1 cellular context compared by ENCODE assay signal in genomic region chr1:36398370-36398977, GRCh38.
A peak's percentile ranks its signal among the peaks of the same experiment; 100 is the strongest.
TF ChIP-seq lines count a peak whose summit lies in the region.

No MANE protein-coding gene starts in this region.

TF ChIP-seq in K562, 482 proteins besides CTCF, POLR2A, EP300 and RAD21 (continued from another document and continues in another):
- TF ChIP-seq GABPB1 (CRISPR knock-in tag; IDR thresholded peaks at IDR 0.05) (no peak), TCF15 (CRISPR knock-in tag; IDR thresholded peaks at IDR 0.05) (peak; percentile 90), ZNF444 (CRISPR knock-in tag; IDR thresholded peaks at IDR 0.05) (0 out of 2 replicates have a peak, but pooled peaks have one; percentile 28), E2F1 (CRISPR knock-in tag; IDR thresholded peaks at IDR 0.05) (no peak), NR2F6 (CRISPR knock-in tag; IDR thresholded peaks at IDR 0.05) (no peak), CTBP1 (IDR thresholded peaks at IDR 0.05; ENCODE audit: borderline replicate concordance) (no peak), FUS (optimal IDR thresholded peaks at IDR 0.05; ENCODE audit: low read depth, low read length) (no peak), COPS2 (conservative IDR thresholded peaks at IDR 0.05) (no peak), BMI1 (IDR thresholded peaks at IDR 0.05; ENCODE audit: low read length) (no peak), ELK1 (CRISPR knock-in tag; IDR thresholded peaks at IDR 0.05) (no peak), ZBTB17 (CRISPR knock-in tag; IDR thresholded peaks at IDR 0.05) (peak; percentile 81), ZNF124 (CRISPR knock-in tag; IDR thresholded peaks at IDR 0.05) (no peak), EHMT2 (IDR thresholded peaks at IDR 0.05) (no peak), NFXL1 (CRISPR knock-in tag; IDR thresholded peaks at IDR 0.05) (peak; percentile 71; the same call in 1 of the 2 replicates), ATF6 (CRISPR knock-in tag; IDR thresholded peaks at IDR 0.05) (no peak), KLF10 (CRISPR knock-in tag; IDR thresholded peaks at IDR 0.05) (0 out of 2 replicates have a peak, but pooled peaks have one; percentile 57), L3MBTL2 (IDR thresholded peaks at IDR 0.05) (no peak), WHSC1 (IDR thresholded peaks at IDR 0.05; ENCODE audit: low read length) (no peak), ERF (CRISPR knock-in tag; IDR thresholded peaks at IDR 0.05) (peak; percentile 90; the same call in 1 of the 2 replicates), ZC3H11A (IDR thresholded peaks at IDR 0.05; ENCODE audit: low read depth, low read length) (no peak), ZNF384 (IDR thresholded peaks at IDR 0.05; ENCODE audit: low read depth, low read length) (no peak), ZFP36 (IDR thresholded peaks at IDR 0.05; ENCODE audit: low read depth, low read length, partially characterized antibody) (no peak), ZNF263 (CRISPR knock-in tag; IDR thresholded peaks at IDR 0.05; ENCODE audit: borderline replicate concordance) (no peak), CC2D1A (IDR thresholded peaks at IDR 0.05) (no peak), THAP7 (CRISPR knock-in tag; IDR thresholded peaks at IDR 0.05) (no peak), E2F4 (CRISPR knock-in tag; IDR thresholded peaks at IDR 0.05; ENCODE audit: low read depth) (no peak), JUNB (CRISPR knock-in tag; conservative IDR thresholded peaks at IDR 0.05) (no peak), ETV5 (CRISPR knock-in tag; IDR thresholded peaks at IDR 0.05; ENCODE audit: low read depth) (no peak), SMC3 (conservative IDR thresholded peaks at IDR 0.05; ENCODE audit: insufficient read depth, low read depth, low read length) (no peak), DACH1 (IDR thresholded peaks at IDR 0.05; ENCODE audit: partially characterized antibody) (no peak), NR3C1 (CRISPR knock-in tag; IDR thresholded peaks at IDR 0.05) (no peak), NUFIP1 (IDR thresholded peaks at IDR 0.05; ENCODE audit: partially characterized antibody) (no peak), FOXK1 (CRISPR knock-in tag; IDR thresholded peaks at IDR 0.05; ENCODE audit: borderline replicate concordance) (no peak), NFYB (IDR thresholded peaks at IDR 0.05; ENCODE audit: extremely low read depth, insufficient read length) (no peak), ZNF57 (CRISPR knock-in tag; IDR thresholded peaks at IDR 0.05) (no peak), REST (CRISPR knock-in tag; IDR thresholded peaks at IDR 0.05; ENCODE audit: low read depth) (no peak), ZNF592 (IDR thresholded peaks at IDR 0.05) (peak; percentile 100), ZNF780A (CRISPR knock-in tag; IDR thresholded peaks at IDR 0.05) (no peak), ZNF639 (CRISPR knock-in tag; conservative IDR thresholded peaks at IDR 0.05 in 1 of 2, IDR thresholded peaks at IDR 0.05 in 1 of 2) (peak in 1 of 2 experiments; percentile 92; a peak in 2 of 4 replicates), ELF1 (tag; IDR thresholded peaks at IDR 0.05) (peak; percentile 53; the same call in 1 of the 2 replicates)
